32 cellular contexts compared by ENCODE assay signal in the genomic region with DNA sequence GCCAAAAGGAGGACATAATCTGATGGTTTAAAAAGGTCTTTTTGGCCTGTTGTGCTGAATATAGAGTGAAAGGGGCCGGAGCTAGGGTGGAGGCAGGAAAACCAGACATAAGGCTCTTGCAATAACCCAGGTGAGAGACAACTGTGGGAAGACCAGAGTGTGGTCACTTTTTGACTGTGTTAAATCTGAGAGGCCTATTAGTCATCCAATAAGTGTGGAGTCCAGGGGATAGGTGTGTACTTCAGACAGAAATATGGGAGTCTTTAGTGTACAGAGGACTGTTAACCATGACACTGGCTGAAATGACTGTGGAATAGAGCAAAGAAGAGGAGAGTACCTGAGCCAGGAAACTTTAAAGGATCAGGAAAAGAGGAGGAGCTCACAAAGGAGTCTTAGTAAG.
DNase-seq lines count a peak whose midpoint lies in the region; ATAC-seq and TF ChIP-seq lines count a peak whose summit lies in the region.
"Had no signal": no experiment of that assay in that cellular context is flagged by ENCODE, and none has a peak within 500 bp of the region (broad histone marks: within the 10 kb centered on the region; RNA-seq: fewer than 3 reads in every experiment).

No MANE protein-coding gene starts in this region.

- peak; percentile 57 for DNase-seq in MCF 10A (ENCODE audit: unreplicated experiment)
- DNase-seq in breast epithelium (ENCODE audit: low spot score in 2 of 2) = no peak
- peak; percentile 28 for DNase-seq in kidney tubule cell (ENCODE audit: low spot score)
- no peak for DNase-seq in stimulated activated CD4-positive, alpha-beta T cell treated with anti-CD3 and anti-CD28 coated beads, Interleukin-2, amount 100 ng/mL, for 24 hours
- no peak for DNase-seq in activated T-cell treated with anti-CD3 and anti-CD28 coated beads, Interleukin-2, amount 50 U/mL, for 48 hours
- no peak for DNase-seq in body of pancreas
- DNase-seq in uterus = no peak
- DNase-seq: activated CD4-positive, alpha-beta T cell treated with anti-CD3 and anti-CD28 coated beads for 36 hours; activated CD8-positive, alpha-beta T cell treated with anti-CD3 and anti-CD28 coated beads, Interleukin-2, amount 10 ng/mL, durations not matched to agents 7 days and 5 days; anterior cingulate cortex; colonic mucosa; DMS 273 treated with DMSO at 0.1 percent for 48 hours; effector CD8-positive, alpha-beta T cell; head of caudate nucleus; KBM-7; left ventricle myocardium superior; NCI-H1417; NCI-H2081 treated with DMSO at 0.1 percent for 48 hours; NCI-H2227 treated with DMSO at 0.1 percent for 48 hours; NCI-H526; NK-92 treated with Interleukin-12 subunit alpha and Interleukin-12 subunit beta, amount 100 ng/mL, for 24 hours; occipital lobe; SIG-M5; stimulated activated CD4-positive, alpha-beta T cell treated with anti-CD3 and anti-CD28 coated beads, Interleukin-2, amount 100 ng/mL, for 48 hours had no signal

- POLR2A ChIA-PET in MCF 10A (lab: Yijun Ruan, JAX) = no interaction called here

- WGBS in body of pancreas, 2 donors = 95% methylated on average over 1 of the region's 1 CpG

- ATAC-seq in activated T-helper 17 cell treated with anti-CD3 and anti-CD28 coated beads, Interleukin-2, amount 50 U/mL, for 72 hours (replicated peaks) = no peak
- ATAC-seq in body of pancreas = no peak
- ATAC-seq: activated CD4-positive, alpha-beta T cell treated with anti-CD3 and anti-CD28 coated beads for 36 hours; activated CD8-positive, alpha-beta T cell treated with anti-CD3 and anti-CD28 coated beads, Interleukin-2, amount 10 ng/mL, durations not matched to agents 7 days and 5 days; left ventricle myocardium superior; sciatic nerve had no signal

- no peaks in the 10 kb centered on the region for H3K9me3 ChIP-seq in breast epithelium
- no peaks in the 10 kb centered on the region for H3K9me3 ChIP-seq in body of pancreas
- no peaks in the 10 kb centered on the region for H3K9me3 ChIP-seq in uterus
- H3K9me3 ChIP-seq: colonic mucosa, HAP-1, prostate gland had no signal

- no peak overlapping the region for H3K27ac ChIP-seq in breast epithelium
- no peak overlapping the region for H3K27ac ChIP-seq in body of pancreas
- no peak overlapping the region for H3K27ac ChIP-seq in uterus
- H3K27ac ChIP-seq: cardiac muscle cell, colonic mucosa, prostate gland had no signal

- TF ChIP-seq CTCF in MCF 10A (IDR thresholded peaks at IDR 0.05; ENCODE audit: unreplicated experiment) (no peak), breast epithelium (IDR thresholded peaks at IDR 0.05) (no peak), body of pancreas (IDR thresholded peaks at IDR 0.05) (no peak), uterus (IDR thresholded peaks at IDR 0.05) (no peak)

- CTCF ChIA-PET in MCF 10A (lab: Yijun Ruan, JAX) = interaction anchor here (1.0 kb wide), 1 partner anchor 166 kb away, joined by 3 read pairs; no protein-coding TSS in a partner anchor

- TF ChIP-seq POLR2A in breast epithelium (IDR thresholded peaks at IDR 0.05) (no peak), body of pancreas (IDR thresholded peaks at IDR 0.05) (no peak), uterus (IDR thresholded peaks at IDR 0.05) (no peak)

- no peaks in the 10 kb centered on the region for H3K36me3 ChIP-seq in breast epithelium
- H3K36me3 ChIP-seq in body of pancreas (replicated peaks in 1 of 2; ENCODE audit: insufficient read depth in 1 of 2, low read depth in 2 of 2) = no peaks in the 10 kb centered on the region
- H3K36me3 ChIP-seq in uterus = no peaks in the 10 kb centered on the region
- H3K36me3 ChIP-seq: cardiac muscle cell, colonic mucosa, HAP-1, prostate gland had no signal

- no peak overlapping the region for H3K4me3 Mint-ChIP-seq in MCF 10A (ENCODE audit: unreplicated experiment)
- H3K4me3 Mint-ChIP-seq in activated T-helper 17 cell treated with anti-CD3 and anti-CD28 coated beads, Interleukin-2, amount 50 U/mL, for 72 hours = no peak overlapping the region
- H3K4me3 Mint-ChIP-seq: activated CD4-positive, alpha-beta T cell treated with anti-CD3 and anti-CD28 coated beads for 36 hours; activated CD8-positive, alpha-beta T cell treated with anti-CD3 and anti-CD28 coated beads, Interleukin-2, amount 10 ng/mL, durations not matched to agents 7 days and 5 days; mesothelial cell of epicardium; T-helper 2 cell treated with Interferon-gamma antibody and Interleukin-4, amounts not matched to agents 5 μg/mL and 100 μg/mL, for 36 hours; type B pancreatic cell had no signal

- BruUV-seq in MCF 10A (replicated peaks; lab: Mats Ljungman, UMichigan) = no TSS peak

- no peaks in the 10 kb centered on the region for H3K36me3 Mint-ChIP-seq in MCF 10A (ENCODE audit: insufficient read depth, unreplicated experiment)
- H3K36me3 Mint-ChIP-seq in activated T-helper 17 cell treated with anti-CD3 and anti-CD28 coated beads, Interleukin-2, amount 50 U/mL, for 72 hours (ENCODE audit: low read depth) = no peaks in the 10 kb centered on the region
- H3K36me3 Mint-ChIP-seq: mesothelial cell of epicardium, type B pancreatic cell had no signal

- no peaks in the 10 kb centered on the region for H3K27me3 ChIP-seq in breast epithelium
- no peaks in the 10 kb centered on the region for H3K27me3 ChIP-seq in body of pancreas
- H3K27me3 ChIP-seq in uterus = no peaks in the 10 kb centered on the region
- H3K27me3 ChIP-seq: colonic mucosa had no signal

- H3K4me1 Mint-ChIP-seq in MCF 10A (ENCODE audit: insufficient read depth, unreplicated experiment) = peaks cover 34% of the 10 kb centered on the region
- H3K4me1 Mint-ChIP-seq in activated T-helper 17 cell treated with anti-CD3 and anti-CD28 coated beads, Interleukin-2, amount 50 U/mL, for 72 hours = peaks cover 22% of the 10 kb centered on the region

- H3K4me1 ChIP-seq in breast epithelium (no peaks in the 10 kb centered on the region), body of pancreas (no peaks in the 10 kb centered on the region), uterus (no peaks in the 10 kb centered on the region)
- H3K4me1 ChIP-seq: colonic mucosa, prostate gland had no signal

- H3K27ac Mint-ChIP-seq in MCF 10A (ENCODE audit: low read depth, unreplicated experiment) = no peak overlapping the region
- H3K27ac Mint-ChIP-seq in activated T-helper 17 cell treated with anti-CD3 and anti-CD28 coated beads, Interleukin-2, amount 50 U/mL, for 72 hours = peak overlapping the region; percentile 0
- H3K27ac Mint-ChIP-seq: activated CD4-positive, alpha-beta T cell treated with anti-CD3 and anti-CD28 coated beads for 36 hours; activated CD8-positive, alpha-beta T cell treated with anti-CD3 and anti-CD28 coated beads, Interleukin-2, amount 10 ng/mL, durations not matched to agents 7 days and 5 days; mesothelial cell of epicardium; T-helper 2 cell treated with Interferon-gamma antibody and Interleukin-4, amounts not matched to agents 5 μg/mL and 100 μg/mL, for 36 hours; type B pancreatic cell had no signal

- H3K4me3 ChIP-seq in breast epithelium (no peak overlapping the region), body of pancreas (no peak overlapping the region), uterus (no peak overlapping the region)
- H3K4me3 ChIP-seq: cardiac muscle cell, colonic mucosa, HAP-1, prostate gland had no signal

- peaks cover 7% of the 10 kb centered on the region for H3K9me3 Mint-ChIP-seq in MCF 10A (ENCODE audit: unreplicated experiment)
- peaks cover 5% of the 10 kb centered on the region for H3K9me3 Mint-ChIP-seq in activated T-helper 17 cell treated with anti-CD3 and anti-CD28 coated beads, Interleukin-2, amount 50 U/mL, for 72 hours

- no peaks in the 10 kb centered on the region for H3K27me3 Mint-ChIP-seq in MCF 10A (ENCODE audit: insufficient read depth, unreplicated experiment)
- H3K27me3 Mint-ChIP-seq in activated T-helper 17 cell treated with anti-CD3 and anti-CD28 coated beads, Interleukin-2, amount 50 U/mL, for 72 hours = no peaks in the 10 kb centered on the region
- H3K27me3 Mint-ChIP-seq: activated CD4-positive, alpha-beta T cell treated with anti-CD3 and anti-CD28 coated beads for 36 hours; type B pancreatic cell had no signal

- intact Hi-C loops in MCF 10A (cut with micrococcal nuclease) = loop anchor here (10.0 kb wide), 2 partner anchors 91 to 329 kb away; a partner anchor contains a TSS
- intact Hi-C loops in breast epithelium (cut with DNase I; ENCODE audit: low total_unique reads) = no loop called here
- intact Hi-C loops in body of pancreas (cut with DNase I) = no loop called here
- intact Hi-C loops in uterus (cut with DNase I; ENCODE audit: low total_unique reads) = no loop called here

Comparison
In these comparisons a context has a peak if more than half of its experiments do, and no peak if none do; other contexts are left out.
1. DNase-seq: peak in MCF 10A (single experiment) and kidney tubule cell (single experiment); none in breast epithelium (0 of 2), stimulated activated CD4-positive, alpha-beta T cell treated with anti-CD3 and anti-CD28 coated beads, Interleukin-2, amount 100 ng/mL, for 24 hours (0 of 2), activated T-cell treated with anti-CD3 and anti-CD28 coated beads, Interleukin-2, amount 50 U/mL, for 48 hours (0 of 2), body of pancreas (0 of 4) and uterus (0 of 2).